In genomic region chr1:30507391-30508174, GRCh38 we compare ENCODE assay signal across 29 cellular contexts.
"Had no signal": no experiment of that assay in that cellular context is flagged by ENCODE, and none has a peak within 500 bp of the region (broad histone marks: within the 10 kb centered on the region; RNA-seq: fewer than 3 reads in every experiment).

No MANE protein-coding gene starts in this region.

- ATAC-seq: activated CD4-positive, CD25-positive, alpha-beta regulatory T cell treated with anti-CD3 and anti-CD28 coated beads, Interleukin-2, amount 50 U/mL, for 24 hours; activated T-cell treated with anti-CD3 and anti-CD28 coated beads, Interleukin-2, amount 50 U/mL, for 4 hours; activated T-helper 17 cell treated with anti-CD3 and anti-CD28 coated beads, Interleukin-2, amount 50 U/mL, for 72 hours; mucosa of descending colon; stimulated activated naive B cell treated with anti-CD40 and anti-IgM and Interleukin-4, amounts not matched to agents 10 μg/mL and 1 μg/mL and 100 μg/mL, for 72 hours had no signal

- H3K4me3 Mint-ChIP-seq: activated CD4-positive, alpha-beta memory T cell treated with anti-CD3 and anti-CD28 coated beads for 36 hours; activated CD4-positive, alpha-beta T cell treated with anti-CD3 and anti-CD28 coated beads, Interleukin-2, amount 10 ng/mL, durations not matched to agents 24 days and 14 days; activated T-cell treated with anti-CD3 and anti-CD28 coated beads, Interleukin-2, amount 50 U/mL, for 4 hours; activated T-helper 17 cell treated with anti-CD3 and anti-CD28 coated beads, Interleukin-2, amount 50 U/mL, for 72 hours; nephron; stimulated activated naive B cell treated with anti-CD40 and anti-IgM and Interleukin-4, amounts not matched to agents 10 μg/mL and 1 μg/mL and 100 μg/mL, for 72 hours; T-helper 1 cell treated with Interleukin-12 subunit alpha and Interleukin-12 subunit beta and Interleukin-4 antibody, amounts not matched to agents 30 μg/mL and 1 μg/mL, for 36 hours had no signal

- H3K9me3 Mint-ChIP-seq: activated CD4-positive, alpha-beta memory T cell treated with anti-CD3 and anti-CD28 coated beads for 36 hours; activated CD4-positive, alpha-beta T cell treated with anti-CD3 and anti-CD28 coated beads, Interleukin-2, amount 10 ng/mL, durations not matched to agents 24 days and 14 days; activated T-cell treated with anti-CD3 and anti-CD28 coated beads, Interleukin-2, amount 50 U/mL, for 4 hours; nephron; T-helper 1 cell treated with Interleukin-12 subunit alpha and Interleukin-12 subunit beta and Interleukin-4 antibody, amounts not matched to agents 30 μg/mL and 1 μg/mL, for 36 hours had no signal

- DNase-seq: activated CD4-positive, alpha-beta memory T cell treated with anti-CD3 and anti-CD28 coated beads for 36 hours; activated CD4-positive, alpha-beta T cell treated with anti-CD3 and anti-CD28 coated beads, Interleukin-2, amount 10 ng/mL, durations not matched to agents 24 days and 14 days; activated gamma-delta T cell treated with Interleukin-2 at 50 U/mL for 16 hours; activated naive CD4-positive, alpha-beta T cell treated with anti-CD3 and anti-CD28 coated beads, Interleukin-2, amount 50 U/mL, for 16 hours; activated T-cell treated with anti-CD3 and anti-CD28 coated beads, Interleukin-2, amount 50 U/mL, for 4 hours; amniotic stem cell; brain microvascular endothelial cell; caudate nucleus; esophagus squamous epithelium; kidney glomerular epithelial cell; left ventricle myocardium inferior; mesendoderm; mucosa of descending colon; ovary; stimulated activated CD4-positive, alpha-beta T cell treated with anti-CD3 and anti-CD28 coated beads, Interleukin-15, amount 100 ng/mL, for 24 hours; stimulated activated CD4-positive, alpha-beta T cell treated with anti-CD3 and anti-CD28 coated beads, Interleukin-2, amount 100 ng/mL, for 24 hours; stimulated activated naive B cell treated with anti-CD40 and anti-IgM and Interleukin-4, amounts not matched to agents 10 μg/mL and 1 μg/mL and 100 μg/mL, for 72 hours; T1000; WERI-Rb-1 had no signal

- H3K27me3 ChIP-seq: brain microvascular endothelial cell, neutrophil, ovary, right atrium auricular region had no signal

- H3K36me3 ChIP-seq: brain microvascular endothelial cell, esophagus squamous epithelium, left ventricle myocardium inferior, neutrophil, ovary, right atrium auricular region, suprapubic skin, tibial artery, WERI-Rb-1 had no signal

- H3K27ac ChIP-seq: brain microvascular endothelial cell, epithelial cell of prostate, esophagus squamous epithelium, left ventricle myocardium inferior, neutrophil, ovary, right atrium auricular region, suprapubic skin, tibial artery, WERI-Rb-1 had no signal

- H3K27me3 Mint-ChIP-seq: activated CD4-positive, alpha-beta T cell treated with anti-CD3 and anti-CD28 coated beads, Interleukin-2, amount 10 ng/mL, durations not matched to agents 24 days and 14 days had no signal

- H3K4me1 Mint-ChIP-seq: activated CD4-positive, alpha-beta T cell treated with anti-CD3 and anti-CD28 coated beads, Interleukin-2, amount 10 ng/mL, durations not matched to agents 24 days and 14 days; activated T-helper 17 cell treated with anti-CD3 and anti-CD28 coated beads, Interleukin-2, amount 50 U/mL, for 72 hours; nephron; stimulated activated naive B cell treated with anti-CD40 and anti-IgM and Interleukin-4, amounts not matched to agents 10 μg/mL and 1 μg/mL and 100 μg/mL, for 72 hours had no signal

- H3K27ac Mint-ChIP-seq: activated CD4-positive, alpha-beta memory T cell treated with anti-CD3 and anti-CD28 coated beads for 36 hours; activated CD4-positive, alpha-beta T cell treated with anti-CD3 and anti-CD28 coated beads, Interleukin-2, amount 10 ng/mL, durations not matched to agents 24 days and 14 days; activated T-helper 17 cell treated with anti-CD3 and anti-CD28 coated beads, Interleukin-2, amount 50 U/mL, for 72 hours; nephron; stimulated activated naive B cell treated with anti-CD40 and anti-IgM and Interleukin-4, amounts not matched to agents 10 μg/mL and 1 μg/mL and 100 μg/mL, for 72 hours; T-helper 1 cell treated with Interleukin-12 subunit alpha and Interleukin-12 subunit beta and Interleukin-4 antibody, amounts not matched to agents 30 μg/mL and 1 μg/mL, for 36 hours had no signal

- H3K9me3 ChIP-seq: esophagus squamous epithelium, left ventricle myocardium inferior, mucosa of descending colon, neutrophil, ovary, right atrium auricular region, suprapubic skin, tibial artery had no signal

- H3K36me3 Mint-ChIP-seq: activated CD4-positive, alpha-beta memory T cell treated with anti-CD3 and anti-CD28 coated beads for 36 hours; stimulated activated naive B cell treated with anti-CD40 and anti-IgM and Interleukin-4, amounts not matched to agents 10 μg/mL and 1 μg/mL and 100 μg/mL, for 72 hours had no signal

- H3K4me1 ChIP-seq: esophagus squamous epithelium, left ventricle myocardium inferior, right atrium auricular region, suprapubic skin, tibial artery had no signal

- H3K4me3 ChIP-seq: esophagus squamous epithelium, left ventricle myocardium inferior, lung, mucosa of descending colon, ovary, right atrium auricular region, suprapubic skin, tibial artery had no signal
